Comparison of ENCODE assay signal across 14 cellular contexts in the genomic region with DNA sequence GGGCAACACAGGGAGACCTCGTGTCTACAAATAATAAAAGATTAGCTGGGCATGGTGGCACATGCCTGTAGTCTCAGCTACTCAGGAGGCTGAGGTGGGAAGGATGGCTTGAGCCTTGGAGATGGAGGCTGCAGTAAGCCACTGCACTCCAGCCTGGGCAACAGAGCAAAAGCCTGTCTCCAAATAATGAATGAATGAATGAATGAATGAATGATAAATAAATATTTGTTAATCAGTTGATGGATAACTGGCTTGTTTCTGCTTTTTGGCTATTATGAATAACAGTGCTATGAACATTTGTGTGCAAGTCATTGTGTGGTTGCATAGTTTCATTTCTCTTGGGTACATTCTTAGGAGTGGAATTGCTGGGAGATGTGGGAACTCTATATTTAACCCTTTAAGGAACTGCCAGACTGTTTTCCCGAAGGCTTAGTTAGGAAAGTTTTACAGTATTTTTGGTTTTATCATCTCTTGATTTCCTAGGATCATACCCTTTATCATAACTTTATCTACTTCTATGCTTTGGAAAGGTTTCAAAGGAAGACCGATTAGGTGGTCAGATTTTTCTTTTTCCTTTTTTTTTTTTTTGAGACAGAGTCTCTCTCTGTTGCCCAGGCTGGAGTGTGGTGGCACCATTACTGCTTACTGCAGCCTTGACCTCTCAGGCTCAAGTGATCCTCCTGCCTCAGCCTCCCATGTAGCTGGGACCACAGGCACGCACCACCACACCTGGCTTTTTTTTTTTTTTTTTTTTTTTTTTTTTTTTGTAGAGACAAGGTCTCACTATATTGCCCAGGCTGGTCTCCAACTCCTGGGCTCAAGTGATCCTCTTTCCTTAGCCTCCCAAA. TPM values are rescaled to one million over a fixed set of nuclear protein-coding genes. Genes with fewer than 3 reads are reported as not detected.
"Had no signal": no experiment of that assay in that cellular context is flagged by ENCODE, and none has a peak within 500 bp of the region (broad histone marks: within the 10 kb centered on the region; RNA-seq: fewer than 3 reads in every experiment).

No MANE protein-coding gene starts in this region.

RNA-seq across cellular contexts. Expression of a gene that starts 16.0 kb away (rescaled TPM):
- total RNA-seq: activated CD4-positive, alpha-beta memory T cell treated with anti-CD3 and anti-CD28 coated beads, Interleukin-2, amount 10 ng/mL, durations not matched to agents 7 days and 5 days; activated CD4-positive, alpha-beta T cell treated with anti-CD3 and anti-CD28 coated beads for 36 hours; activated CD4-positive, alpha-beta T cell treated with anti-CD3 and anti-CD28 coated beads, Interleukin-2, amount 10 ng/mL, durations not matched to agents 7 days and 5 days; activated CD8-positive, alpha-beta memory T cell treated with anti-CD3 and anti-CD28 coated beads, Interleukin-2, amount 10 ng/mL, durations not matched to agents 7 days and 5 days; activated CD8-positive, alpha-beta T cell treated with anti-CD3 and anti-CD28 coated beads, Interleukin-2, amount 10 ng/mL, durations not matched to agents 7 days and 5 days; activated naive CD8-positive, alpha-beta T cell treated with anti-CD3 and anti-CD28 coated beads, Interleukin-2, amount 10 ng/mL, durations not matched to agents 7 days and 5 days; activated T-helper 2 cell treated with anti-CD3 and anti-CD28 coated beads, Interferon-gamma antibody, Interleukin-2, Interleukin-4, amounts not matched to agents 10 μg/mL and 5 μg/mL and 100 μg/mL, durations not matched to agents 14 hours and 24 hours and 36 hours; ascending aorta; bronchial epithelial cell; cardiac muscle cell; T-helper 1 cell treated with Interleukin-12 subunit alpha and Interleukin-12 subunit beta and Interleukin-4 antibody, amounts not matched to agents 30 ng/mL and 1 ng/mL, for 36 hours; T-helper 17 cell; T-helper 2 cell treated with Interferon-gamma antibody and Interleukin-4, amounts not matched to agents 100 ng/mL and 5 ng/mL, for 36 hours; WTC11 had no signal
- polyA plus RNA-seq: cardiac muscle cell had no signal
